In the genomic region with DNA sequence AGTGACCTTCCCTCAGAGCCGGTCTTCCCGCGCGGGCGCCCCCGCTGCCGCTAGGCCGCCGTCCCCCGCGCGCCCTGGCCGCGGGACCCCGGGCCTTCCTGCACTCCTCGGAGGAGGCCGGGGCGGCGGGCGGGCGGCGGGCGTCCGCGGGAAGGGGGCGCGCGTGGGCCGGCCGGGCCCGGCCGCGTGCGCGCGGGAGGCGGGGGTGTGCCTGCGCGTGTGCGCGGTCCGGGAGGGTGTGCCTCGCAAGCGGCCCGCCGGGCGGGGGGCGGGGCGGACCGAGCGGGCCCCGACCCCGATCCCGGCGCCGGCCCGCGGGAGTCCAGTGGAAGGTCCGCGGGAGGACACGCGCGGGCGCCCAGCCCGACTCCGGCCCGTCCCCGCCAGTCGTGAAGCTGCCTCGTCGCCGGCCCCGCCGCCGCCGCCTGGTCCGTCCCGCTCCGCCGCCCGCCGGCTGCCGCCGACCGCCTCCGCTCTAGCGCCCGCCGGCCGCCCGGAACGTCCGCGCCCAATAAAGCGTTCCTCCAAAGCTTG, we compare ENCODE assay signal across 8 cellular contexts. TPM values are rescaled to one million over a fixed set of nuclear protein-coding genes. Genes with fewer than 3 reads are reported as not detected.
DNase-seq lines count a peak whose midpoint lies in the region; ATAC-seq, FAIRE-seq and TF ChIP-seq lines count a peak whose summit lies in the region.

No MANE protein-coding gene starts in this region.

- ATAC-seq in GM18870 (IDR thresholded peaks at IDR 0.05; ENCODE audit: unreplicated experiment) (peak; percentile 8), HG03064 (IDR thresholded peaks at IDR 0.05; ENCODE audit: low read depth, unreplicated experiment) (peak; percentile 42)

- CTCF ChIA-PET in MCF 10A (lab: Yijun Ruan, JAX) = interaction anchor here (0.5 to 4.2 kb wide), 5 partner anchors 9 to 198 kb away, joined by 3 to 31 read pairs (median 3); no protein-coding TSS in a partner anchor

- H3K4me3 Mint-ChIP-seq in MCF 10A (ENCODE audit: unreplicated experiment) = peak overlapping the region; percentile 91

- peak overlapping the region; percentile 49; the same call in 1 of the 2 replicates for H3K27ac ChIP-seq in SU-DHL-6 (ENCODE audit: low read depth, low read length)
- peak overlapping the region; percentile 79 for H3K27ac ChIP-seq in keratinocyte (ENCODE audit: control insufficient read depth, insufficient read depth, low read length)

- no peaks in the 10 kb centered on the region for H3K27me3 Mint-ChIP-seq in MCF 10A (ENCODE audit: insufficient read depth, unreplicated experiment)

- TF ChIP-seq CTCF in SU-DHL-6 (IDR thresholded peaks at IDR 0.05; ENCODE audit: insufficient read depth, low read length, poor library complexity, severe bottlenecking) (no peak), MCF 10A (IDR thresholded peaks at IDR 0.05; ENCODE audit: unreplicated experiment) (no peak), keratinocyte (optimal IDR thresholded peaks at IDR 0.05 in 1 of 3, IDR thresholded peaks at IDR 0.05 in 1 of 3, conservative IDR thresholded peaks at IDR 0.05 in 1 of 3; ENCODE audit: extremely low read depth in 1 of 3, insufficient read depth in 2 of 3, low read length in 3 of 3) (no peak)

- H3K9me2 ChIP-seq in SU-DHL-6 (replicated peaks; ENCODE audit: insufficient read depth, low read length) = no peaks in the 10 kb centered on the region

- H3K79me2 ChIP-seq in SU-DHL-6 (ENCODE audit: insufficient read depth, low read length) = peaks cover 46% of the 10 kb centered on the region
- H3K79me2 ChIP-seq in keratinocyte (ENCODE audit: control insufficient read depth, insufficient read depth, low read length) = peaks cover 33% of the 10 kb centered on the region

- peak overlapping the region; percentile 90 for H3K4me2 ChIP-seq in SU-DHL-6 (ENCODE audit: low read depth, low read length, poor library complexity, severe bottlenecking)
- peak overlapping the region; percentile 95 for H3K4me2 ChIP-seq in keratinocyte (ENCODE audit: control insufficient read depth, extremely low read depth, insufficient read depth, low read depth, low read length)

- H2AFZ ChIP-seq in SU-DHL-6 (ENCODE audit: low read depth, low read length, severe bottlenecking) (no peak overlapping the region), keratinocyte (ENCODE audit: control insufficient read depth, low read length) (peak overlapping the region; percentile 61)

- H3K36me3 ChIP-seq in SU-DHL-6 (ENCODE audit: low read length) = no peaks in the 10 kb centered on the region
- H3K36me3 ChIP-seq in keratinocyte (ENCODE audit: control insufficient read depth in 2 of 2, extremely low read depth in 1 of 2, insufficient read depth in 2 of 2, low read length in 2 of 2) = peaks cover 2 to 6% of the 10 kb centered on the region in 2 experiments

- POLR2A ChIA-PET in MCF 10A (lab: Yijun Ruan, JAX) = interaction anchor here (0.7 to 5.2 kb wide), 18 partner anchors 12 to 1347 kb away, joined by 3 to 45 read pairs (median 7); a partner anchor contains a TSS

- BruUV-seq in MCF 10A (replicated peaks; lab: Mats Ljungman, UMichigan) = no TSS peak

- H3K27me3 ChIP-seq in SU-DHL-6 (ENCODE audit: low read length) = no peaks in the 10 kb centered on the region
- no peaks in the 10 kb centered on the region for H3K27me3 ChIP-seq in keratinocyte (ENCODE audit: control insufficient read depth, extremely low read depth, insufficient read depth, low read length)

- H3K27ac Mint-ChIP-seq in MCF 10A (ENCODE audit: low read depth, unreplicated experiment) = peak overlapping the region; percentile 93

- 0 out of 2 replicates have a peak, but pooled peaks cover 3% of the 10 kb centered on the region for H3F3A ChIP-seq in SU-DHL-6 (ENCODE audit: insufficient read depth)

- no peaks in the 10 kb centered on the region for H3K9me3 ChIP-seq in SU-DHL-6 (ENCODE audit: insufficient read depth, low read length)
- H3K9me3 ChIP-seq in keratinocyte (ENCODE audit: control insufficient read depth, low read depth, low read length) = no peaks in the 10 kb centered on the region

- peak overlapping the region; percentile 72 for H3K9ac ChIP-seq in SU-DHL-6 (ENCODE audit: low read length)
- H3K9ac ChIP-seq in keratinocyte (ENCODE audit: control insufficient read depth, extremely low read depth, insufficient read depth, low read length) = peak overlapping the region; percentile 94

- no peaks in the 10 kb centered on the region for H3K36me3 Mint-ChIP-seq in MCF 10A (ENCODE audit: insufficient read depth, unreplicated experiment)

- peaks cover 42% of the 10 kb centered on the region for H3K4me1 Mint-ChIP-seq in MCF 10A (ENCODE audit: insufficient read depth, unreplicated experiment)

- H4K20me1 ChIP-seq in SU-DHL-6 (ENCODE audit: low read depth, low read length) = no peaks in the 10 kb centered on the region; the same call in 1 of the 2 replicates
- H4K20me1 ChIP-seq in keratinocyte (ENCODE audit: control insufficient read depth, extremely low read depth, insufficient read depth, low read length) = peaks cover 6% of the 10 kb centered on the region

- no peaks in the 10 kb centered on the region for H3K9me3 Mint-ChIP-seq in MCF 10A (ENCODE audit: unreplicated experiment)

- H3K9me1 ChIP-seq in keratinocyte (ENCODE audit: control insufficient read depth, extremely low read depth, insufficient read depth, low read length) = no peaks in the 10 kb centered on the region

- FAIRE-seq in keratinocyte (lab: Jason Lieb, UNC) = no peak

- intact Hi-C loops in MCF 10A (cut with micrococcal nuclease) = loop anchor here (1.0 to 2.0 kb wide), 3 partner anchors 97 to 149 kb away; no protein-coding TSS in a partner anchor

- peak overlapping the region; percentile 85 for H3K4me3 ChIP-seq in SU-DHL-6 (ENCODE audit: insufficient read depth, low read length, poor library complexity, severe bottlenecking)
- peak overlapping the region; percentile 79 to 95 (median 94) for H3K4me3 ChIP-seq in keratinocyte (ENCODE audit: control insufficient read depth in 2 of 3, extremely low read depth in 1 of 3, insufficient read depth in 2 of 3, low read depth in 1 of 3, low read length in 3 of 3)

- peaks cover 28% of the 10 kb centered on the region for H3K4me1 ChIP-seq in keratinocyte (ENCODE audit: control insufficient read depth, extremely low read depth, insufficient read depth, low read length)

- dilution Hi-C loops in keratinocyte (cut with MboI; ENCODE audit: extremely low pct_ligation_motif_present, low sequenced_read_pairs) = no loop called here

- DNase-seq in AG08395 (ENCODE audit: low spot score) (peak; percentile 42), MCF 10A (ENCODE audit: unreplicated experiment) (peak; percentile 8), keratinocyte (ENCODE audit: low read depth, low spot score) (no peak), DMS114 treated with DMSO at 0.1 percent for 48 hours (lab: John Stamatoyannopoulos, UW; ENCODE audit: unreplicated experiment) (no peak)
- peak; percentile 26 to 45 for DNase-seq in stimulated activated CD4-positive, alpha-beta T cell treated with anti-CD3 and anti-CD28 coated beads, Interleukin-1b, Interleukin-23, amount 100 ng/mL, for 4 hours (ENCODE audit: low read depth in 2 of 2)

RNA-seq across cellular contexts. Expression of a gene that starts 0.4 kb away (rescaled TPM):
- total RNA-seq in MCF 10A (2022) = 86.0 and 90.7 TPM in 2 replicates
- 16.8 to 41.5 TPM (median 35.6 TPM) in 3 replicates for polyA plus RNA-seq in keratinocyte
- 29.4 TPM for polyA plus RNA-seq in keratinocyte (2011; ENCODE audit: low read depth)
- polyA plus RNA-seq in keratinocyte (2011; cell fraction: cytosol; rRNA removed) = 36.6 and 46.1 TPM in 2 replicates
- 28.5 and 33.9 TPM in 2 replicates for polyA plus RNA-seq in keratinocyte (2011; cell fraction: nucleus; rRNA removed)
- 42.6 and 102 TPM in 2 replicates for polyA plus RNA-seq in keratinocyte (2012; ENCODE audit: low replicate concordance)
- 3.0 to 15.5 TPM (median 5.9 TPM) in 3 replicates for polyA minus RNA-seq in keratinocyte
- polyA minus RNA-seq in keratinocyte (2011; cell fraction: cytosol; rRNA and poly(A)+ RNA removed) = 7.1 TPM
- 7.6 and 14.4 TPM in 2 replicates for polyA minus RNA-seq in keratinocyte (2011; cell fraction: nucleus; rRNA and poly(A)+ RNA removed)

RNA-seq across cellular contexts. Expression of a gene that starts 0.4 kb away (rescaled TPM):
- total RNA-seq in MCF 10A (2022) = 8.1 and 8.5 TPM in 2 replicates
- polyA plus RNA-seq in keratinocyte = 2.5 to 5.9 TPM (median 4.0 TPM) in 3 replicates
- polyA plus RNA-seq in keratinocyte (2011; ENCODE audit: low read depth) = 7.0 TPM
- polyA plus RNA-seq in keratinocyte (2011; cell fraction: cytosol; rRNA removed) = 0.44 and 1.2 TPM in 2 replicates
- 7.4 and 12.4 TPM in 2 replicates for polyA plus RNA-seq in keratinocyte (2011; cell fraction: nucleus; rRNA removed)
- 3.1 and 12.3 TPM in 2 replicates for polyA plus RNA-seq in keratinocyte (2012; ENCODE audit: low replicate concordance)
- polyA minus RNA-seq in keratinocyte = 3.8 to 22.1 TPM (median 10.7 TPM) in 3 replicates
- polyA minus RNA-seq in keratinocyte (2011; cell fraction: cytosol; rRNA and poly(A)+ RNA removed) = 2.1 TPM
- 25.4 and 45.5 TPM in 2 replicates for polyA minus RNA-seq in keratinocyte (2011; cell fraction: nucleus; rRNA and poly(A)+ RNA removed)

Comparison
In these comparisons a context has a peak if more than half of its experiments do, and no peak if none do; other contexts are left out.
1. DNase-seq: peak in AG08395 (single experiment), MCF 10A (single experiment) and stimulated activated CD4-positive, alpha-beta T cell treated with anti-CD3 and anti-CD28 coated beads, Interleukin-1b, Interleukin-23, amount 100 ng/mL, for 4 hours (2 of 2); none in keratinocyte (single experiment) and DMS114 treated with DMSO at 0.1 percent for 48 hours (single experiment).